Comparison of ENCODE assay signal across 10 cellular contexts in genomic region chr11:77602385-77603105, GRCh38. TPM values are rescaled to one million over a fixed set of nuclear protein-coding genes. Genes with fewer than 3 reads are reported as not detected.
A peak's percentile ranks its signal among the peaks of the same experiment; 100 is the strongest.
DNase-seq lines count a peak whose midpoint lies in the region; ATAC-seq and TF ChIP-seq lines count a peak whose summit lies in the region.
"Had no signal": no experiment of that assay in that cellular context is flagged by ENCODE, and none has a peak within 500 bp of the region (broad histone marks: within the 10 kb centered on the region; RNA-seq: fewer than 3 reads in every experiment).

No MANE protein-coding gene starts in this region.

- H2AFZ ChIP-seq in GM23338 (no peak overlapping the region), SK-N-SH (ENCODE audit: low read depth) (no peak overlapping the region)

- H3K9me2 ChIP-seq in GM23338 (ENCODE audit: insufficient read depth) (no peaks in the 10 kb centered on the region), SK-N-SH (no peaks in the 10 kb centered on the region)

- no peak overlapping the region for H3K27ac ChIP-seq in GM23338 (ENCODE audit: low read depth)
- H3K27ac ChIP-seq in SK-N-SH (ENCODE audit: low read depth in 2 of 2, low read length in 1 of 2): peak overlapping the region; percentile 47 to 85; a peak in 3 of 4 replicates

- no peak overlapping the region for H3K4me3 ChIP-seq in GM23338
- no peak overlapping the region for H3K4me3 ChIP-seq in SK-N-SH (ENCODE audit: low read depth in 2 of 2, low read length in 1 of 2)
- no peak overlapping the region for H3K4me3 ChIP-seq in fibroblast of the aortic adventitia (ENCODE audit: low read depth, low read length)

- H3K79me2 ChIP-seq in GM23338 (replicated peaks; ENCODE audit: insufficient read depth) (no peaks in the 10 kb centered on the region), SK-N-SH (ENCODE audit: insufficient read depth) (no peaks in the 10 kb centered on the region)

- TF ChIP-seq EP300 in SK-N-SH (IDR thresholded peaks at IDR 0.05; ENCODE audit: borderline replicate concordance in 1 of 2, low read depth in 1 of 2, low read length in 1 of 2): peak in 1 of 2 experiments; percentile 55; a peak in 1 of 4 replicates

- no peak overlapping the region for H3K4me3 Mint-ChIP-seq in GM23338
- H3K4me3 Mint-ChIP-seq in activated T-cell treated with anti-CD3 and anti-CD28 coated beads, Interleukin-2, amount 50 U/mL, for 72 hours: no peak overlapping the region
- H3K4me3 Mint-ChIP-seq: activated T-cell treated with anti-CD3 and anti-CD28 coated beads, Interleukin-2, amount 50 U/mL, for 4 hours had no signal

- H4K20me1 ChIP-seq in GM23338 (replicated peaks; ENCODE audit: insufficient read depth): no peaks in the 10 kb centered on the region
- no peaks in the 10 kb centered on the region for H4K20me1 ChIP-seq in SK-N-SH (ENCODE audit: insufficient read depth)

- peak; percentile 45; the same call in 1 of the 3 replicates for ATAC-seq in GM23338
- ATAC-seq in activated T-cell treated with anti-CD3 and anti-CD28 coated beads, Interleukin-2, amount 50 U/mL, for 72 hours (replicated peaks in 1 of 2): no peak

- H3K4me1 ChIP-seq in GM23338 (ENCODE audit: insufficient read depth) (peaks cover 10% of the 10 kb centered on the region; the same call in 1 of the 2 replicates), SK-N-SH (ENCODE audit: control insufficient read depth in 1 of 2, insufficient read depth in 2 of 2, low read depth in 1 of 2, low read length in 1 of 2) (peaks cover 0 to 27% of the 10 kb centered on the region in 2 experiments; a peak in 2 of 4 replicates)

- peak overlapping the region; percentile 65; the same call in 1 of the 2 replicates for H3K27ac Mint-ChIP-seq in GM23338
- H3K27ac Mint-ChIP-seq in activated T-cell treated with anti-CD3 and anti-CD28 coated beads, Interleukin-2, amount 50 U/mL, for 72 hours: no peak overlapping the region

- CTCF ChIA-PET in SK-N-SH (lab: Yijun Ruan, JAX): interaction anchor here (1.2 to 2.2 kb wide), 3 partner anchors 11 to 475 kb away, joined by 3 to 9 read pairs (median 4); no protein-coding TSS in a partner anchor

- peak overlapping the region; percentile 17; the same call in 1 of the 2 replicates for H3K4me2 ChIP-seq in GM23338
- H3K4me2 ChIP-seq in SK-N-SH: peak overlapping the region; percentile 45

- H3K9me3 ChIP-seq in SK-N-SH: no peaks in the 10 kb centered on the region

- 67% methylated on average over 3 of the region's 3 CpGs for WGBS in SK-N-SH (ENCODE audit: low lambda C conversion rate)

- H3K36me3 Mint-ChIP-seq in GM23338 (ENCODE audit: low read depth): peaks cover 4% of the 10 kb centered on the region; the same call in 1 of the 3 replicates
- H3K36me3 Mint-ChIP-seq in activated T-cell treated with anti-CD3 and anti-CD28 coated beads, Interleukin-2, amount 50 U/mL, for 72 hours (ENCODE audit: insufficient read depth in 2 of 2): peaks cover 0 to 3% of the 10 kb centered on the region in 2 donors

- H3K4me1 Mint-ChIP-seq in GM23338: peaks cover 8% of the 10 kb centered on the region; the same call in 2 of the 3 replicates
- no peaks in the 10 kb centered on the region for H3K4me1 Mint-ChIP-seq in activated T-cell treated with anti-CD3 and anti-CD28 coated beads, Interleukin-2, amount 50 U/mL, for 72 hours (ENCODE audit: low read depth)

- no peak for DNase-seq in GM23338 (ENCODE audit: low spot score)
- DNase-seq in SK-N-SH: no peak
- DNase-seq in fibroblast of the aortic adventitia (ENCODE audit: low read depth): peak; percentile 89
- DNase-seq in renal cortical epithelial cell (ENCODE audit: low read depth): peak; percentile 99
- DNase-seq in activated T-cell treated with anti-CD3 and anti-CD28 coated beads, Interleukin-2, amount 50 U/mL, for 72 hours: no peak
- no peak for DNase-seq in NCI-H128 (lab: John Stamatoyannopoulos, UW; ENCODE audit: unreplicated experiment)
- DNase-seq in activated gamma-delta T cell treated with Interleukin-2 at 50 U/mL for 16 hours: no peak
- DNase-seq in D341Med (ENCODE audit: low spot score): no peak
- DNase-seq: activated T-cell treated with anti-CD3 and anti-CD28 coated beads, Interleukin-2, amount 50 U/mL, for 4 hours had no signal

- H3K36me3 ChIP-seq in GM23338 (ENCODE audit: insufficient read depth): no peaks in the 10 kb centered on the region
- H3K36me3 ChIP-seq in SK-N-SH (replicated peaks in 1 of 2; ENCODE audit: control insufficient read depth in 1 of 2, insufficient read depth in 2 of 2, low read length in 1 of 2): peaks cover 9 to 20% of the 10 kb centered on the region in 2 experiments

- TF ChIP-seq CTCF in GM23338 (conservative IDR thresholded peaks at IDR 0.05; ENCODE audit: low read depth in 2 of 2): no peak
- TF ChIP-seq CTCF in SK-N-SH (IDR thresholded peaks at IDR 0.05): no peak
- TF ChIP-seq CTCF in fibroblast of the aortic adventitia (IDR thresholded peaks at IDR 0.05; ENCODE audit: insufficient read depth, low read length): no peak

- peak overlapping the region; percentile 27; the same call in 1 of the 2 replicates for H3K9ac ChIP-seq in SK-N-SH

- POLR2A ChIA-PET in SK-N-SH (lab: Yijun Ruan, JAX): no interaction called here

- H3K27me3 Mint-ChIP-seq in GM23338 (ENCODE audit: insufficient read depth, low read depth, poor library complexity): peaks cover 2% of the 10 kb centered on the region
- no peaks in the 10 kb centered on the region for H3K27me3 Mint-ChIP-seq in activated T-cell treated with anti-CD3 and anti-CD28 coated beads, Interleukin-2, amount 50 U/mL, for 72 hours (ENCODE audit: low read depth)

- no peaks in the 10 kb centered on the region for H3K27me3 ChIP-seq in GM23338 (ENCODE audit: insufficient read depth)
- no peaks in the 10 kb centered on the region for H3K27me3 ChIP-seq in SK-N-SH (ENCODE audit: insufficient read depth)

- no peaks in the 10 kb centered on the region for H3K9me3 Mint-ChIP-seq in GM23338
- no peaks in the 10 kb centered on the region for H3K9me3 Mint-ChIP-seq in activated T-cell treated with anti-CD3 and anti-CD28 coated beads, Interleukin-2, amount 50 U/mL, for 72 hours
- H3K9me3 Mint-ChIP-seq: activated T-cell treated with anti-CD3 and anti-CD28 coated beads, Interleukin-2, amount 50 U/mL, for 4 hours had no signal

- no peak for TF ChIP-seq RAD21 in SK-N-SH (IDR thresholded peaks at IDR 0.05; ENCODE audit: low read length)

- no peaks in the 10 kb centered on the region for H3F3A ChIP-seq in GM23338 (replicated peaks; ENCODE audit: low read depth)
- H3F3A ChIP-seq in SK-N-SH (replicated peaks; ENCODE audit: insufficient read depth): peaks cover 33% of the 10 kb centered on the region

TF ChIP-seq in GM23338, 12 proteins besides CTCF, POLR2A, EP300 and RAD21 (continues in another document):
- TF ChIP-seq JUNB (IDR thresholded peaks at IDR 0.05; ENCODE audit: unreplicated experiment) (no peak), EZH2 (IDR thresholded peaks at IDR 0.05; ENCODE audit: low read depth, unreplicated experiment) (no peak), STAT1 (IDR thresholded peaks at IDR 0.05; ENCODE audit: unreplicated experiment) (no peak), ZNF114 (CRISPR knock-in tag; IDR thresholded peaks at IDR 0.05) (no peak), POLR2AphosphoS5 (IDR thresholded peaks at IDR 0.05; ENCODE audit: low read depth) (no peak), CREB1 (CRISPR knock-in tag; IDR thresholded peaks at IDR 0.05; ENCODE audit: low read depth) (no peak), EZH2phosphoT487 (IDR thresholded peaks at IDR 0.05; ENCODE audit: unreplicated experiment) (no peak), NANOG (IDR thresholded peaks at IDR 0.05; ENCODE audit: borderline replicate concordance) (no peak), ZNF331 (CRISPR knock-in tag; IDR thresholded peaks at IDR 0.05; ENCODE audit: low read depth) (no peak)

TF ChIP-seq in SK-N-SH, 30 proteins besides CTCF, POLR2A, EP300 and RAD21 (continues in another document):
- no peak for TF ChIP-seq REST (IDR thresholded peaks at IDR 0.05; ENCODE audit: low read depth, low read length)

RNA-seq across cellular contexts. Expression of gene AQP11, which starts 12.8 kb away (rescaled TPM):
- total RNA-seq in GM23338 (2014; rRNA removed; shearing (Covaris generic)): 1.7 and 1.8 TPM in 2 replicates
- polyA plus RNA-seq in GM23338 (2016; fragmentation: Nextera tagmentation; extraction: Ambion mirVana): 3.4 and 4.1 TPM in 2 replicates
- 1.8 and 1.9 TPM in 2 replicates for polyA plus RNA-seq in SK-N-SH (2012; rRNA removed)
- polyA plus RNA-seq in SK-N-SH (2012; cell fraction: cytosol; rRNA removed): 1.2 and 1.8 TPM in 2 replicates
- 5.1 and 7.0 TPM in 2 replicates for polyA plus RNA-seq in SK-N-SH (2012; cell fraction: nucleus; rRNA removed)
- total RNA-seq in fibroblast of the aortic adventitia (ENCODE audit: low replicate concordance): 2.8 and 3.3 TPM in 2 replicates
- total RNA-seq in renal cortical epithelial cell: 2.1 and 3.8 TPM in 2 replicates
- total RNA-seq in activated T-cell treated with anti-CD3 and anti-CD28 coated beads, Interleukin-2, amount 50 U/mL, for 72 hours: under 1 TPM; 0.22 to 0.69 TPM
- total RNA-seq: OCI-LY7 had no signal

RNA-seq across cellular contexts. Expression of gene CLNS1A, which starts 35.0 kb away (rescaled TPM):
- 204 and 208 TPM in 2 replicates for total RNA-seq in GM23338 (2014; rRNA removed; shearing (Covaris generic))
- 131 and 160 TPM in 2 replicates for polyA plus RNA-seq in GM23338 (2016; fragmentation: Nextera tagmentation; extraction: Ambion mirVana)
- 124 and 141 TPM in 2 replicates for polyA plus RNA-seq in SK-N-SH (2012; rRNA removed)
- polyA plus RNA-seq in SK-N-SH (2012; cell fraction: cytosol; rRNA removed): 179 and 232 TPM in 2 replicates
- 50.8 and 102 TPM in 2 replicates for polyA plus RNA-seq in SK-N-SH (2012; cell fraction: nucleus; rRNA removed)
- 116 and 419 TPM in 2 replicates for total RNA-seq in fibroblast of the aortic adventitia (ENCODE audit: low replicate concordance)
- 132 and 183 TPM in 2 replicates for total RNA-seq in renal cortical epithelial cell
- 100 to 1,000 TPM; 162 to 174 TPM for total RNA-seq in activated T-cell treated with anti-CD3 and anti-CD28 coated beads, Interleukin-2, amount 50 U/mL, for 72 hours

Comparison
In these comparisons a context has a peak if more than half of its experiments do, and no peak if none do; other contexts are left out.
1. DNase-seq: peak in fibroblast of the aortic adventitia (single experiment) and renal cortical epithelial cell (single experiment); none in GM23338 (single experiment), SK-N-SH (single experiment), activated T-cell treated with anti-CD3 and anti-CD28 coated beads, Interleukin-2, amount 50 U/mL, for 72 hours (0 of 2), NCI-H128 (single experiment), activated gamma-delta T cell treated with Interleukin-2 at 50 U/mL for 16 hours (single experiment) and D341Med (single experiment).